In genomic region chr6:129860901-129861665, GRCh38 we compare ENCODE assay signal across 10 cellular contexts. TPM values are rescaled to one million over a fixed set of nuclear protein-coding genes. Genes with fewer than 3 reads are reported as not detected.
A peak's percentile ranks its signal among the peaks of the same experiment; 100 is the strongest.
DNase-seq lines count a peak whose midpoint lies in the region; ATAC-seq and TF ChIP-seq lines count a peak whose summit lies in the region.
"Had no signal": no experiment of that assay in that cellular context is flagged by ENCODE, and none has a peak within 500 bp of the region (broad histone marks: within the 10 kb centered on the region; RNA-seq: fewer than 3 reads in every experiment).

Gene TMEM244 (minus strand): TSS chr6:129861315. CDS start chr6:129861188, 127 bp downstream.

- intact Hi-C loops in stomach (cut with DNase I; ENCODE audit: low total_unique reads), result no loop called here

- peaks cover 4% of the 10 kb centered on the region for H3K9me3 Mint-ChIP-seq in activated naive CD8-positive, alpha-beta T cell treated with anti-CD3 and anti-CD28 coated beads for 36 hours
- no peaks in the 10 kb centered on the region for H3K9me3 Mint-ChIP-seq in nephron progenitor cell

- H3K36me3 ChIP-seq in muscle layer of duodenum (ENCODE audit: control insufficient read depth in 1 of 2, insufficient read depth in 2 of 2, low read length in 2 of 2) (no peaks in the 10 kb centered on the region), stomach (no peaks in the 10 kb centered on the region)

- WGBS in stomach, 5 donors, result 75 to 82% (median 78%) methylated on average over 14 of the region's 14 CpGs

- peaks cover 0 to 5% of the 10 kb centered on the region in 2 donors for H3K4me1 ChIP-seq in muscle layer of duodenum (ENCODE audit: control insufficient read depth in 1 of 2, insufficient read depth in 2 of 2, low read length in 2 of 2)
- H3K4me1 ChIP-seq in stomach, result peaks cover 0 to 8% (median 3%) of the 10 kb centered on the region in 4 donors

- peak within 1 kb of the TSS; percentile 45 for H3K4me3 Mint-ChIP-seq in activated naive CD8-positive, alpha-beta T cell treated with anti-CD3 and anti-CD28 coated beads for 36 hours
- no peak within 1 kb of the TSS for H3K4me3 Mint-ChIP-seq in nephron progenitor cell

- peak; percentile 90 for DNase-seq in EH (ENCODE audit: low read depth)
- DNase-seq in activated naive CD8-positive, alpha-beta T cell treated with anti-CD3 and anti-CD28 coated beads for 36 hours, result no peak
- no peak for DNase-seq in stomach
- DNase-seq in middle frontal gyrus (ENCODE audit: extremely low spot score, low spot score), result no peak
- DNase-seq in nephron progenitor cell, result no peak
- DNase-seq: activated CD8-positive, alpha-beta memory T cell treated with anti-CD3 and anti-CD28 coated beads, Interleukin-2, amount 50 U/mL, for 4 hours; Karpas-422 had no signal

- H3K4me1 Mint-ChIP-seq in activated naive CD8-positive, alpha-beta T cell treated with anti-CD3 and anti-CD28 coated beads for 36 hours, result peaks cover 11% of the 10 kb centered on the region
- no peaks in the 10 kb centered on the region for H3K4me1 Mint-ChIP-seq in nephron progenitor cell

- H3K27me3 Mint-ChIP-seq in activated naive CD8-positive, alpha-beta T cell treated with anti-CD3 and anti-CD28 coated beads for 36 hours, result no peaks in the 10 kb centered on the region
- H3K27me3 Mint-ChIP-seq in nephron progenitor cell (ENCODE audit: low read depth, poor library complexity), result no peaks in the 10 kb centered on the region

- H3K4me3 ChIP-seq in muscle layer of duodenum (ENCODE audit: low read depth in 1 of 2, low read length in 2 of 2) (peak within 1 kb of the TSS; percentile 7 to 33), stomach (no peak within 1 kb of the TSS)

- H3K27ac ChIP-seq in muscle layer of duodenum (ENCODE audit: low read length) (no peak within 1 kb of the TSS), stomach (no peak within 1 kb of the TSS)

- ATAC-seq in HG03432 (IDR thresholded peaks at IDR 0.05; ENCODE audit: unreplicated experiment), result peak; percentile 64
- ATAC-seq in GM19455 (IDR thresholded peaks at IDR 0.05; ENCODE audit: unreplicated experiment), result no peak

- no peaks in the 10 kb centered on the region for H3K27me3 ChIP-seq in muscle layer of duodenum (ENCODE audit: low read depth, low read length)
- no peaks in the 10 kb centered on the region for H3K27me3 ChIP-seq in stomach

- no peak for TF ChIP-seq POLR2A in stomach (IDR thresholded peaks at IDR 0.05)

- TF ChIP-seq CTCF in stomach (IDR thresholded peaks at IDR 0.05) (no peak), nephron progenitor cell (IDR thresholded peaks at IDR 0.05) (no peak)

- H3K27ac Mint-ChIP-seq in activated naive CD8-positive, alpha-beta T cell treated with anti-CD3 and anti-CD28 coated beads for 36 hours, result no peak within 1 kb of the TSS
- no peak within 1 kb of the TSS for H3K27ac Mint-ChIP-seq in nephron progenitor cell

- H3K9me3 ChIP-seq in muscle layer of duodenum (ENCODE audit: control insufficient read depth in 1 of 2, low read length in 2 of 2), result no peaks in the 10 kb centered on the region
- no peaks in the 10 kb centered on the region for H3K9me3 ChIP-seq in stomach

- no peaks in the 10 kb centered on the region for H3K36me3 Mint-ChIP-seq in activated naive CD8-positive, alpha-beta T cell treated with anti-CD3 and anti-CD28 coated beads for 36 hours
- no peaks in the 10 kb centered on the region for H3K36me3 Mint-ChIP-seq in nephron progenitor cell (ENCODE audit: low read depth)

- TF ChIP-seq EP300 in stomach (IDR thresholded peaks at IDR 0.05), result no peak

RNA-seq across cellular contexts. Expression of gene TMEM244, which starts in this region (rescaled TPM):
- total RNA-seq in activated naive CD8-positive, alpha-beta T cell treated with anti-CD3 and anti-CD28 coated beads for 36 hours, result not detected
- total RNA-seq in stomach, result not detected
- not detected for polyA plus RNA-seq in stomach

Comparison
In these comparisons a context has a peak if more than half of its experiments do, and no peak if none do; other contexts are left out.
1. H3K4me3 ChIP-seq: peak in muscle layer of duodenum (2 of 2); none in stomach (0 of 4).